Comparison of ENCODE assay signal across 4 cellular contexts in the genomic region with DNA sequence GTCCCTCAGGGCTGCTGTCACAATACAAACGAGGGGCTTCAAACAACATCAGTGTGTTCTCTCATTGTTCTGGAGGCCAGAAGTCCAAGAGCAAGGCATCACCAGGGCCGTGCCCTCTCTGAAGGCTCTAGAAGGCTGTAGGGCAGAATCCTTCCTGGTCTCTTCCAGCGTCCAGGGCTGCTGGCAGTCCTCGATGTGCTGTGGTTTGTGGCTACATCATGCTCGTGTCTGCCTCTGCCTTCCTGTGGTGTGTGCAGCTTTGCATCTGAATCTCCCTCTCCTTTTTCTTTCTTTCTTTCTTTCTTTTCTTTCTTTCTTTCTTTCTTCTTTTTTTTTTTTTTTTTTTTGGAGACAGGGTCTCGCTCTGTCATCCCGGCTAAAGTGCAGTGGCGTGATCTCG.
"Had no signal": no experiment of that assay in that cellular context is flagged by ENCODE, and none has a peak within 500 bp of the region (broad histone marks: within the 10 kb centered on the region; RNA-seq: fewer than 3 reads in every experiment).

No MANE protein-coding gene starts in this region.

- DNase-seq: H9, HCEC 1CT, IMR-90 had no signal

- H3K4me3 ChIP-seq: GM23338 had no signal
